In the genomic region with DNA sequence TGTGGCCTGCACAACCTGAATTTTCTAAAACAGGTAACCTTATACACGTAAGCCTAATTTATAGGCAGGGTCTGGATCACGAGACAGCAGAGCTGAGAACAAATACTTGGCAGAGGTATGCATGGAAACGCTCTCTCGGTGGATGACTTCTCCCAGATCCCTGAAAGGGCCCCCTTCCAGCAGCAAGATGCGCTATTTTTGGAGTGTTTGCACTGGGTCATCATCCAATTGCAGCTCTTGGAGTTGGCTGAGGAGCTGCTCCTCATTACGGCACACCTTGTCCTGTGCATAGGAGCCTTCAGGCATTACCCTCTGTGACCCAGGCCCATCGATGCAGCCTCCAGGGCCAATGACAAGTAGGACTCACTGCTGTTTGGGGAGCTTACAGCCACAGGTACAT, we compare ENCODE assay signal across 7 cellular contexts. TPM values are rescaled to one million over a fixed set of nuclear protein-coding genes. Genes with fewer than 3 reads are reported as not detected.
"Had no signal": no experiment of that assay in that cellular context is flagged by ENCODE, and none has a peak within 500 bp of the region (broad histone marks: within the 10 kb centered on the region; RNA-seq: fewer than 3 reads in every experiment).

No MANE protein-coding gene starts in this region.

RNA-seq across cellular contexts. Expression of gene TBC1D26, which starts 38.6 kb away (rescaled TPM):
- total RNA-seq: activated CD4-positive, alpha-beta memory T cell treated with anti-CD3 and anti-CD28 coated beads, Interleukin-2, amount 10 ng/mL, durations not matched to agents 7 days and 5 days; activated CD4-positive, alpha-beta T cell treated with anti-CD3 and anti-CD28 coated beads, Interleukin-2, amount 10 ng/mL, durations not matched to agents 24 days and 14 days; activated CD4-positive, alpha-beta T cell treated with anti-CD3 and anti-CD28 coated beads, Interleukin-2, amount 10 ng/mL, durations not matched to agents 7 days and 5 days; activated CD8-positive, alpha-beta memory T cell treated with anti-CD3 and anti-CD28 coated beads, Interleukin-2, amount 10 ng/mL, durations not matched to agents 7 days and 5 days; T-cell; T-helper 17 cell; T-helper 2 cell treated with Interferon-gamma antibody and Interleukin-4, amounts not matched to agents 100 ng/mL and 5 ng/mL, for 36 hours had no signal
